In the genomic region with DNA sequence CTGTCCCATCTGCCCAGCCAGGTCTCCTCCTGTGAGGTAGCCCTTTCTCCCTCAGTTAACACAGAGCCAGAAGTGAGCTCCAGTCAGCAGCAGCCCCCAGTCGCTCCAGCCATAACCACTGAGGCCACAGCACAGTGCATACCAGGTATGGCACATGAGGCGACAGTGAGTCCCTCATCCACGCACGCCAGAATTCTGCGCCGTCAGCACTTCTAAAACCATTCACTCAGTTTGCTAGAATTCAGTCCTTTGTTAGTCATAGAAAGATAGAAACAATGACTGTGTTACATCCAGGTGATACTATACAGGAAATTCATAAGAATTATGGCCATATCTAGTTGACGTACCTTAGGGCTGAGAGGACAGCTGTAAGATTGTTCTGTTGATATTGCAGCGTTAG, we compare ENCODE assay signal across 21 cellular contexts.
"Had no signal": no experiment of that assay in that cellular context is flagged by ENCODE, and none has a peak within 500 bp of the region (broad histone marks: within the 10 kb centered on the region; RNA-seq: fewer than 3 reads in every experiment).

No MANE protein-coding gene starts in this region.

- DNase-seq: dorsolateral prefrontal cortex; effector CD4-positive, alpha-beta T cell; foreskin fibroblast; gastrocnemius medialis; heart left ventricle; kidney; left cardiac atrium; left lung; naive thymus-derived CD8-positive, alpha-beta T cell; stimulated activated CD4-positive, alpha-beta T cell treated with anti-CD3 and anti-CD28 coated beads, Interleukin-12 subunit alpha, Interleukin-12 subunit beta, amount 100 ng/mL, for 4 hours; stimulated activated CD4-positive, alpha-beta T cell treated with anti-CD3 and anti-CD28 coated beads, Interleukin-1b, Interleukin-23, amount 100 ng/mL, for 48 hours; stimulated activated CD4-positive, alpha-beta T cell treated with anti-CD3 and anti-CD28 coated beads, Interleukin-4, amount 100 ng/mL, for 1 hour; stimulated activated CD8-positive, alpha-beta memory T cell treated with anti-CD3 and anti-CD28 coated beads, Interleukin-4, amount 100 ng/mL, for 48 hours; stimulated activated naive CD4-positive, alpha-beta T cell; stomach; thyroid gland; trophoblast cell had no signal

- ATAC-seq: esophagus mucosa; gastrocnemius medialis; heart left ventricle; left cardiac atrium; left lung; naive thymus-derived CD8-positive, alpha-beta T cell; sciatic nerve had no signal

- H3K27me3 Mint-ChIP-seq: naive thymus-derived CD8-positive, alpha-beta T cell; progenitor cell of endocrine pancreas had no signal

- H3K9me3 Mint-ChIP-seq: neural crest cell had no signal

- H3K4me3 Mint-ChIP-seq: naive thymus-derived CD8-positive, alpha-beta T cell; neural crest cell had no signal

- H3K27ac Mint-ChIP-seq: progenitor cell of endocrine pancreas had no signal
